ENCODE assay signal across 10 cellular contexts in the genomic region with DNA sequence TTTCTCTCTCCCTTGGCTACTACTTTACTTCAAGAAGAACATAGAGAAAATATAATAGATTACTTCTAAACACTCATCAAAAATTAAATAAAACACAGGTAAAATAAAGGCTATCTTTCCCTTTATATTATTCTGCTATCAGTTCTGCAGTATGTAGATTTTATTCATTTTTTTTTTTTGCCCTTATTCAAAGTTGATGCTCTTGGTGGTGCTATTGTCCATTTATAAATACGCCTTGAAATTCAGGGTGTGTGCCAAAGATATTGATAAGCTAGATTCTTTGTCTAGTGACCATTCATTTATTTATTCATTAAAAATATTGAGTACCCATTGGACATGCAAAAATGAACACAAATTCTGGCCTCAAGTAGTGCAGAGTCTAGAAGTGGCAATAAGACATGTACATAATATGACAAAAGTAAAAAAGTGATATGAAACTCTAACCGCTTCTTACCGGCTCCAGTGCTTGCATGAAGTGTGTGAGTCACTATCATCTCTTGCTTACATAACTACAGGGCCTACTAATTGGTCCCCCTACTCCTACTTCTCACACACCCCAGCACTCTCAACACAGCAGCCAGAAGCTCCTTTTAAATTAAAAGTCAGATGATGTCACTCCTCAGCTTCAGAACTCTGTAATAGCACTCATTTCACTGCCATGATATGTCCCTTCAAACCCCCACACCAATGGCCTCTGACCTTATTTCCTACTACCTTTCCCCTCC.
DNase-seq lines count a peak whose midpoint lies in the region; ATAC-seq and TF ChIP-seq lines count a peak whose summit lies in the region.
"Had no signal": no experiment of that assay in that cellular context is flagged by ENCODE, and none has a peak within 500 bp of the region (broad histone marks: within the 10 kb centered on the region; RNA-seq: fewer than 3 reads in every experiment).

No MANE protein-coding gene starts in this region.

- H2AFZ ChIP-seq in osteoblast (ENCODE audit: low read length), result no peak overlapping the region

- BruUV-seq in A673 (replicated peaks; lab: Mats Ljungman, UMichigan), result no TSS peak

- POLR2A ChIA-PET in A673 (lab: Charles Lee; ENCODE audit: low non-redundant PET), result interaction anchor here (0.6 kb wide), 1 partner anchor 397 kb away, joined by 6 read pairs; no protein-coding TSS in a partner anchor
- POLR2A ChIA-PET in activated CD4-positive, alpha-beta T cell treated with anti-CD3 and anti-CD28 coated beads, Interleukin-2, amount 10 ng/mL, durations not matched to agents 7 days and 5 days (lab: Charles Lee), result no interaction called here

- H3K36me3 ChIP-seq in A673 (ENCODE audit: insufficient read depth, low read length, poor library complexity, severe bottlenecking) (no peaks in the 10 kb centered on the region), osteoblast (ENCODE audit: insufficient read depth, low read length) (no peaks in the 10 kb centered on the region)
- H3K36me3 ChIP-seq: BLaER1 treated with 17β-estradiol and CSF1 and Interleukin-3, amounts not matched to agents 10 nM and 100 nM; upper lobe of left lung had no signal

- CTCF ChIA-PET in A673 (lab: Charles Lee), result interaction anchor here (0.6 to 0.9 kb wide), 5 partner anchors 8 to 1143 kb away, joined by 3 to 7 read pairs (median 6); no protein-coding TSS in a partner anchor
- CTCF ChIA-PET in activated CD4-positive, alpha-beta T cell treated with anti-CD3 and anti-CD28 coated beads, Interleukin-2, amount 10 ng/mL, durations not matched to agents 7 days and 5 days (lab: Charles Lee), result no interaction called here

- H3K4me3 Mint-ChIP-seq in activated CD4-positive, alpha-beta T cell treated with anti-CD3 and anti-CD28 coated beads, Interleukin-2, amount 10 ng/mL, durations not matched to agents 7 days and 5 days, result no peak overlapping the region

- ATAC-seq in GM19452 (IDR thresholded peaks at IDR 0.05; ENCODE audit: unreplicated experiment), result peak; percentile 83
- peak; percentile 99 for ATAC-seq in HG03159 (IDR thresholded peaks at IDR 0.05; ENCODE audit: unreplicated experiment)
- no peak for ATAC-seq in left cardiac atrium

- H3K4me1 Mint-ChIP-seq in activated CD4-positive, alpha-beta T cell treated with anti-CD3 and anti-CD28 coated beads, Interleukin-2, amount 10 ng/mL, durations not matched to agents 7 days and 5 days, result no peaks in the 10 kb centered on the region

- H3K36me3 Mint-ChIP-seq in activated CD4-positive, alpha-beta T cell treated with anti-CD3 and anti-CD28 coated beads, Interleukin-2, amount 10 ng/mL, durations not matched to agents 7 days and 5 days (ENCODE audit: low read depth), result no peaks in the 10 kb centered on the region

- H3K27ac Mint-ChIP-seq in activated CD4-positive, alpha-beta T cell treated with anti-CD3 and anti-CD28 coated beads, Interleukin-2, amount 10 ng/mL, durations not matched to agents 7 days and 5 days, result no peak overlapping the region

- DNase-seq in A673 (ENCODE audit: low spot score), result peak; percentile 27
- DNase-seq in RKO (ENCODE audit: low spot score), result peak; percentile 2
- DNase-seq in osteoblast (ENCODE audit: insufficient read length, low spot score, missing footprints), result no peak
- DNase-seq in activated CD4-positive, alpha-beta T cell treated with anti-CD3 and anti-CD28 coated beads, Interleukin-2, amount 10 ng/mL, durations not matched to agents 7 days and 5 days, result no peak
- no peak for DNase-seq in D341Med (ENCODE audit: low spot score)
- DNase-seq in left cardiac atrium, result no peak
- DNase-seq: upper lobe of left lung had no signal

- intact Hi-C loops in A673 (cut with micrococcal nuclease; ENCODE audit: unreplicated experiment), result loop anchor here (5.0 kb wide), 4 partner anchors 118 to 727 kb away; no protein-coding TSS in a partner anchor
- intact Hi-C loops in left cardiac atrium (cut with DNase I), result loop anchor here (5.0 to 10.0 kb wide), 3 partner anchors 542 to 687 kb away; no protein-coding TSS in a partner anchor

- no peaks in the 10 kb centered on the region for H3K79me2 ChIP-seq in osteoblast (ENCODE audit: insufficient read depth, low read length)

- no peaks in the 10 kb centered on the region for H3K9me3 ChIP-seq in A673 (ENCODE audit: low read depth, low read length, poor library complexity, severe bottlenecking)
- H3K9me3 ChIP-seq in osteoblast (ENCODE audit: low read depth, low read length), result no peaks in the 10 kb centered on the region
- H3K9me3 ChIP-seq: BLaER1 treated with 17β-estradiol and CSF1 and Interleukin-3, amounts not matched to agents 10 nM and 100 nM; upper lobe of left lung had no signal

- TF ChIP-seq CTCF in A673 (conservative IDR thresholded peaks at IDR 0.05; ENCODE audit: low read depth, low read length) (peak; percentile 42), osteoblast (IDR thresholded peaks at IDR 0.05; ENCODE audit: extremely low read depth, low read depth, low read length) (no peak)

- no peaks in the 10 kb centered on the region for H3K9me3 Mint-ChIP-seq in activated CD4-positive, alpha-beta T cell treated with anti-CD3 and anti-CD28 coated beads, Interleukin-2, amount 10 ng/mL, durations not matched to agents 7 days and 5 days

- H3K27ac ChIP-seq in A673 (ENCODE audit: low read depth, low read length, poor library complexity, severe bottlenecking), result no peak overlapping the region
- no peak overlapping the region for H3K27ac ChIP-seq in osteoblast (ENCODE audit: low read depth, low read length)
- H3K27ac ChIP-seq: upper lobe of left lung had no signal

- H3K4me1 ChIP-seq in A673 (ENCODE audit: insufficient read depth, low read length, poor library complexity, severe bottlenecking), result no peaks in the 10 kb centered on the region
- H3K4me1 ChIP-seq in osteoblast (ENCODE audit: insufficient read depth, low read length), result no peaks in the 10 kb centered on the region
- H3K4me1 ChIP-seq: upper lobe of left lung had no signal

- H3K4me2 ChIP-seq in osteoblast (ENCODE audit: insufficient read depth, low read length), result no peak overlapping the region

- H3K27me3 ChIP-seq in A673 (replicated peaks; ENCODE audit: insufficient read depth, low read depth, low read length, poor library complexity) (no peaks in the 10 kb centered on the region), osteoblast (ENCODE audit: insufficient read depth, low read length) (no peaks in the 10 kb centered on the region)
- H3K27me3 ChIP-seq: BLaER1 treated with 17β-estradiol and CSF1 and Interleukin-3, amounts not matched to agents 10 nM and 100 nM; upper lobe of left lung had no signal

- peaks cover 3% of the 10 kb centered on the region for H3K27me3 Mint-ChIP-seq in activated CD4-positive, alpha-beta T cell treated with anti-CD3 and anti-CD28 coated beads, Interleukin-2, amount 10 ng/mL, durations not matched to agents 7 days and 5 days

- H3K4me3 ChIP-seq in A673 (ENCODE audit: low read depth, low read length, poor library complexity, severe bottlenecking), result no peak overlapping the region
- H3K4me3 ChIP-seq in osteoblast (ENCODE audit: insufficient read depth, low read length), result no peak overlapping the region
- H3K4me3 ChIP-seq: BLaER1 treated with 17β-estradiol and CSF1 and Interleukin-3, amounts not matched to agents 10 nM and 100 nM; upper lobe of left lung had no signal

- H4K20me1 ChIP-seq in osteoblast (ENCODE audit: insufficient read depth, low read length), result no peaks in the 10 kb centered on the region
- H4K20me1 ChIP-seq: BLaER1 treated with 17β-estradiol and CSF1 and Interleukin-3, amounts not matched to agents 10 nM and 100 nM had no signal

Comparison
In these comparisons a context has a peak if more than half of its experiments do, and no peak if none do; other contexts are left out.
1. DNase-seq: peak in A673 (single experiment) and RKO (single experiment); none in osteoblast (single experiment), activated CD4-positive, alpha-beta T cell treated with anti-CD3 and anti-CD28 coated beads, Interleukin-2, amount 10 ng/mL, durations not matched to agents 7 days and 5 days (single experiment), D341Med (single experiment) and left cardiac atrium (single experiment).
2. ATAC-seq: peak in GM19452 (single experiment) and HG03159 (single experiment); none in left cardiac atrium (0 of 2).